In the genomic region with DNA sequence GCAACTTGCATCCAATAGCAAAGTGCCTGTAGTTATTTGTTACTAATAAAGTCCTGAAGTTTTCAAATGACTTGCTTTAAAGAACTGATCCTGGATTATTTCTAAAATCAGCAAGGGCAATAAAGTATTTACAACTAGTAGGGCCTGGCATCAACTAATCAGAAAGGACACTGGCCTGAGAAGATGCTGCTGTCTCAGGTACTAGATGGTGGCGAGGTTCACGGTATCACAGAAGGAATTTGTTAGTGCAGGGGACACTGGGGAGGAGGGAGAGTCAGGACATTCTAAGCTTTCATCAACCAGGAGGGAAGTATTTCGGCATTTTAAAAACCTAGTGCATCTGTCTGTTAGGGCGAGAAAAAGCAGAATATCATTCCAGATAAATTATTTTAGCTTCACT, we compare ENCODE assay signal across 25 cellular contexts.
"Had no signal": no experiment of that assay in that cellular context is flagged by ENCODE, and none has a peak within 500 bp of the region (broad histone marks: within the 10 kb centered on the region; RNA-seq: fewer than 3 reads in every experiment).

No MANE protein-coding gene starts in this region.

- H3K4me1 ChIP-seq: left lung, lower lobe of right lung, right atrium auricular region, right lobe of liver, stomach, testis, thyroid gland, transverse colon, upper lobe of left lung, vagina had no signal

- H3K27me3 ChIP-seq: left lung, neutrophil, ovary, right atrium auricular region, right lobe of liver, stomach, testis, thyroid gland, transverse colon, upper lobe of left lung, vagina had no signal

- H3K36me3 ChIP-seq: left lung, lower lobe of right lung, neutrophil, ovary, right atrium auricular region, right lobe of liver, stomach, thyroid gland, transverse colon, upper lobe of left lung, vagina had no signal

- H3K27ac ChIP-seq: left lung, lower lobe of right lung, neutrophil, ovary, right atrium auricular region, right lobe of liver, stomach, testis, thyroid gland, transverse colon, upper lobe of left lung, vagina had no signal

- ATAC-seq: left colon; left lung; lower lobe of right lung; naive thymus-derived CD8-positive, alpha-beta T cell; right lobe of liver; stimulated activated naive B cell treated with anti-CD40 and anti-IgM and Interleukin-4, amounts not matched to agents 10 μg/mL and 1 μg/mL and 100 μg/mL, for 72 hours; stimulated activated naive CD8-positive, alpha-beta T cell treated with anti-CD3 and anti-CD28 coated beads, Interleukin-15, Interleukin-2, amounts not matched to agents 100 U/mL and 50 U/mL, for 24 hours had no signal

- H3K4me3 ChIP-seq: left lung, lower lobe of right lung, ovary, right atrium auricular region, right lobe of liver, stomach, testis, thyroid gland, transverse colon, upper lobe of left lung, vagina had no signal

- H3K9me3 ChIP-seq: left lung, lower lobe of right lung, neutrophil, ovary, right atrium auricular region, right lobe of liver, stomach, testis, thyroid gland, transverse colon, upper lobe of left lung, vagina had no signal

- FAIRE-seq: islet of Langerhans, kidney had no signal

- DNase-seq: immature natural killer cell; kidney; left colon; left lung; lower lobe of right lung; mesenchymal stem cell; naive thymus-derived CD8-positive, alpha-beta T cell; occipital lobe; ovary; right lobe of liver; stimulated activated CD4-positive, alpha-beta T cell treated with anti-CD3 and anti-CD28 coated beads, Interleukin-12 subunit alpha, Interleukin-12 subunit beta, amount 100 ng/mL, for 4 hours; stimulated activated CD4-positive, alpha-beta T cell treated with anti-CD3 and anti-CD28 coated beads, Interleukin-15, amount 100 ng/mL, for 24 hours; stimulated activated CD4-positive, alpha-beta T cell treated with anti-CD3 and anti-CD28 coated beads, Interleukin-2, amount 100 ng/mL, for 24 hours; stimulated activated CD4-positive, alpha-beta T cell treated with anti-CD3 and anti-CD28 coated beads, Interleukin-4, amount 100 ng/mL, for 1 hour; stimulated activated naive B cell treated with anti-CD40 and anti-IgM and Interleukin-4, amounts not matched to agents 10 μg/mL and 1 μg/mL and 100 μg/mL, for 72 hours; stimulated activated naive CD8-positive, alpha-beta T cell treated with anti-CD3 and anti-CD28 coated beads, Interleukin-15, Interleukin-2, amounts not matched to agents 100 U/mL and 50 U/mL, for 24 hours; stomach; testis; thyroid gland; transverse colon; upper lobe of left lung had no signal
